ENCODE assay signal across 26 cellular contexts in genomic region chr9:112093875-112094227, GRCh38.
DNase-seq lines count a peak whose midpoint lies in the region; ATAC-seq, FAIRE-seq and TF ChIP-seq lines count a peak whose summit lies in the region.
"Had no signal": no experiment of that assay in that cellular context is flagged by ENCODE, and none has a peak within 500 bp of the region (broad histone marks: within the 10 kb centered on the region; RNA-seq: fewer than 3 reads in every experiment).

No MANE protein-coding gene starts in this region.

- peaks cover 9% of the 10 kb centered on the region for H3K36me3 Mint-ChIP-seq in T-helper 17 cell (ENCODE audit: low read depth)
- H3K36me3 Mint-ChIP-seq in dendritic cell treated with granulocyte-macrophage colony-stimulating factor and Interleukin-4, amounts not matched to agents 40 ng/mL and 50 ng/mL, for 4 days (ENCODE audit: low read depth) = peaks cover 71% of the 10 kb centered on the region

- no peaks in the 10 kb centered on the region for H3K9me3 ChIP-seq in T-helper 17 cell (ENCODE audit: control insufficient read depth, low read length, poor library complexity, severe bottlenecking)
- no peaks in the 10 kb centered on the region for H3K9me3 ChIP-seq in right cardiac atrium (ENCODE audit: control insufficient read depth, low read length)
- no peaks in the 10 kb centered on the region for H3K9me3 ChIP-seq in HepG2 (ENCODE audit: low read length)
- no peaks in the 10 kb centered on the region for H3K9me3 ChIP-seq in ovary
- H3K9me3 ChIP-seq: Caco-2, HAP-1, mucosa of descending colon, right atrium auricular region, SK-N-SH, tibial nerve had no signal

- TF ChIP-seq CTCF in HepG2 (CRISPR knock-in tag; IDR thresholded peaks at IDR 0.05) (no peak), ovary (IDR thresholded peaks at IDR 0.05) (no peak)

- no peak for ATAC-seq in stimulated activated naive CD8-positive, alpha-beta T cell treated with anti-CD3 and anti-CD28 coated beads, Interleukin-15, amount 100 ng/mL, for 72 hours
- ATAC-seq in stimulated activated naive CD8-positive, alpha-beta T cell treated with anti-CD3 and anti-CD28 coated beads, Interleukin-15, Interleukin-2, amounts not matched to agents 100 U/mL and 50 U/mL, for 24 hours = no peak
- no peak for ATAC-seq in T-helper 17 cell
- ATAC-seq in right cardiac atrium = no peak
- no peak for ATAC-seq in HepG2
- ATAC-seq in GM21360 (IDR thresholded peaks at IDR 0.05; ENCODE audit: unreplicated experiment) = no peak

- TF ChIP-seq EP300 in HepG2 (IDR thresholded peaks at IDR 0.05; ENCODE audit: low read depth in 2 of 2, low read length in 2 of 2) = no peak
- no peak for TF ChIP-seq EP300 in HepG2 (CRISPR knock-in tag; IDR thresholded peaks at IDR 0.05; ENCODE audit: borderline replicate concordance)
- no peak for TF ChIP-seq EP300 in ovary (IDR thresholded peaks at IDR 0.05)

- in situ Hi-C loops in HepG2 (cut with HindIII; ENCODE audit: extremely low pct_ligation_motif_present, low pct_unique_long_range_greater_than_20kb) = loop anchor here (25.0 kb wide), 1 partner anchor 618 kb away; the partner anchor contains the start of gene INIP

- H3K27ac Mint-ChIP-seq in stimulated activated naive CD8-positive, alpha-beta T cell treated with anti-CD3 and anti-CD28 coated beads, Interleukin-15, amount 100 ng/mL, for 72 hours = peak overlapping the region; percentile 58 to 94
- H3K27ac Mint-ChIP-seq in T-helper 17 cell = peak overlapping the region; percentile 79
- H3K27ac Mint-ChIP-seq in dendritic cell treated with granulocyte-macrophage colony-stimulating factor and Interleukin-4, amounts not matched to agents 40 ng/mL and 50 ng/mL, for 4 days = peak overlapping the region; percentile 42
- H3K27ac Mint-ChIP-seq: B cell had no signal

- no peak overlapping the region for H3K4me3 ChIP-seq in right cardiac atrium (ENCODE audit: low read length)
- no peak overlapping the region for H3K4me3 ChIP-seq in HepG2 (replicated peaks in 1 of 3; ENCODE audit: insufficient read depth in 1 of 3, low read depth in 2 of 3, low read length in 3 of 3)
- H3K4me3 ChIP-seq in ovary = no peak overlapping the region
- H3K4me3 ChIP-seq: HAP-1, hepatocyte, mucosa of descending colon, PC-9, right atrium auricular region, tibial nerve had no signal

- no peak for DNase-seq in stimulated activated naive CD8-positive, alpha-beta T cell treated with anti-CD3 and anti-CD28 coated beads, Interleukin-15, amount 100 ng/mL, for 72 hours
- no peak for DNase-seq in stimulated activated naive CD8-positive, alpha-beta T cell treated with anti-CD3 and anti-CD28 coated beads, Interleukin-15, Interleukin-2, amounts not matched to agents 100 U/mL and 50 U/mL, for 24 hours
- no peak for DNase-seq in T-helper 17 cell
- no peak for DNase-seq in right cardiac atrium
- DNase-seq in HepG2 (ENCODE audit: low spot score) = no peak
- no peak for DNase-seq in ovary
- DNase-seq: ACHN; activated CD4-positive, alpha-beta T cell treated with anti-CD3 and anti-CD28 coated beads for 48 hours; activated naive CD4-positive, alpha-beta T cell treated with anti-CD3 and anti-CD28 coated beads, Interleukin-2, amount 50 U/mL, for 16 hours; Caco-2; mucosa of descending colon; NCI-H1417; NCI-H2029; NCI-H524 treated with DMSO at 0.1 percent for 48 hours; PC-9; posterior cingulate gyrus; SK-N-SH; stimulated activated CD4-positive, alpha-beta T cell treated with anti-CD3 and anti-CD28 coated beads, Interleukin-2, amount 100 ng/mL, for 24 hours had no signal

- TF ChIP-seq POLR2A in HepG2 (IDR thresholded peaks at IDR 0.05; ENCODE audit: insufficient read depth in 1 of 2, low read depth in 2 of 2, low read length in 2 of 2) = no peak
- no peak for TF ChIP-seq POLR2A in ovary (IDR thresholded peaks at IDR 0.05)

- BruUV-seq in HepG2 (replicated peaks; lab: Mats Ljungman, UMichigan) = no TSS peak

- CTCF ChIA-PET in HepG2 (lab: Yijun Ruan, JAX; ENCODE audit: low intra/inter-chr PET ratio, low total read pairs) = no interaction called here

- intact Hi-C loops in dendritic cell treated with granulocyte-macrophage colony-stimulating factor and Interleukin-4, amounts not matched to agents 40 ng/mL and 50 ng/mL, for 4 days (cut with micrococcal nuclease) = loop anchor here (10.0 kb wide), 2 partner anchors 141 to 241 kb away; partner anchors contain the start of gene PTBP3
- intact Hi-C loops in right cardiac atrium (cut with DNase I) (loop anchor here in 3 of 4 donors (5.0 to 10.0 kb wide), 3 partner anchors 241 to 268 kb away; partner anchors contain the start of gene PTBP3 (in 1 of the 3)), HepG2 (cut with micrococcal nuclease; ENCODE audit: unreplicated experiment) (no loop called here), ovary (cut with DNase I) (loop anchor here in 2 of 4 donors (10.0 kb wide), 4 partner anchors 261 to 721 kb away; partner anchors contain the start of gene INIP (in 1 of the 2))

- H2AFZ ChIP-seq in HepG2 (ENCODE audit: low read length) = no peak overlapping the region
- H2AFZ ChIP-seq: hepatocyte, PC-9 had no signal

- no peak overlapping the region for H3K4me2 ChIP-seq in HepG2 (ENCODE audit: low read depth, low read length)
- H3K4me2 ChIP-seq: hepatocyte, KMS-11, PC-9, SK-N-SH had no signal

- TF ChIP-seq RAD21 in HepG2 (CRISPR knock-in tag; IDR thresholded peaks at IDR 0.05) = no peak

- H3K9me3 Mint-ChIP-seq in stimulated activated naive CD8-positive, alpha-beta T cell treated with anti-CD3 and anti-CD28 coated beads, Interleukin-15, amount 100 ng/mL, for 72 hours = no peaks in the 10 kb centered on the region
- no peaks in the 10 kb centered on the region for H3K9me3 Mint-ChIP-seq in dendritic cell treated with granulocyte-macrophage colony-stimulating factor and Interleukin-4, amounts not matched to agents 40 ng/mL and 50 ng/mL, for 4 days

- H3K9ac ChIP-seq in HepG2 (ENCODE audit: insufficient read depth, low read depth, low read length) = no peak overlapping the region
- H3K9ac ChIP-seq: KMS-11, SK-N-SH had no signal

- H3K4me1 Mint-ChIP-seq in stimulated activated naive CD8-positive, alpha-beta T cell treated with anti-CD3 and anti-CD28 coated beads, Interleukin-15, amount 100 ng/mL, for 72 hours = peaks cover 45% of the 10 kb centered on the region
- peaks cover 22% of the 10 kb centered on the region for H3K4me1 Mint-ChIP-seq in T-helper 17 cell
- H3K4me1 Mint-ChIP-seq in dendritic cell treated with granulocyte-macrophage colony-stimulating factor and Interleukin-4, amounts not matched to agents 40 ng/mL and 50 ng/mL, for 4 days (ENCODE audit: low read depth) = peaks cover 26% of the 10 kb centered on the region

- H3K4me1 ChIP-seq in right cardiac atrium (ENCODE audit: control insufficient read depth, insufficient read depth, low read length) (no peaks in the 10 kb centered on the region), HepG2 (ENCODE audit: insufficient read depth, low read length) (no peaks in the 10 kb centered on the region), ovary (ENCODE audit: insufficient read depth) (no peaks in the 10 kb centered on the region)
- H3K4me1 ChIP-seq: right atrium auricular region had no signal

- H3K4me3 Mint-ChIP-seq in stimulated activated naive CD8-positive, alpha-beta T cell treated with anti-CD3 and anti-CD28 coated beads, Interleukin-15, amount 100 ng/mL, for 72 hours = peak overlapping the region; percentile 9 to 56
- peak overlapping the region; percentile 62 for H3K4me3 Mint-ChIP-seq in T-helper 17 cell
- H3K4me3 Mint-ChIP-seq in dendritic cell treated with granulocyte-macrophage colony-stimulating factor and Interleukin-4, amounts not matched to agents 40 ng/mL and 50 ng/mL, for 4 days = no peak overlapping the region
- H3K4me3 Mint-ChIP-seq: B cell had no signal

- H4K20me1 ChIP-seq in HepG2 (ENCODE audit: insufficient read depth, low read length) = no peaks in the 10 kb centered on the region

- H3K27me3 ChIP-seq in right cardiac atrium (ENCODE audit: control insufficient read depth, insufficient read depth) = no peaks in the 10 kb centered on the region
- no peaks in the 10 kb centered on the region for H3K27me3 ChIP-seq in HepG2 (ENCODE audit: control insufficient read depth in 1 of 2, insufficient read depth in 2 of 2, low read length in 2 of 2)
- H3K27me3 ChIP-seq in ovary = no peaks in the 10 kb centered on the region
- H3K27me3 ChIP-seq: hepatocyte, right atrium auricular region, tibial nerve had no signal

- H3K79me2 ChIP-seq in HepG2 (ENCODE audit: insufficient read depth, low read length) = no peaks in the 10 kb centered on the region
- H3K79me2 ChIP-seq: hepatocyte had no signal

- 63% methylated on average over 3 of the region's 3 CpGs for WGBS in right cardiac atrium
- WGBS in HepG2 (ENCODE audit: low lambda C conversion rate) = 96% methylated on average over 3 of the region's 3 CpGs
- 58 to 80% (median 75%) methylated on average over 3 of the region's 3 CpGs for WGBS in ovary, 3 donors

- H3K36me3 ChIP-seq in HepG2 (replicated peaks in 1 of 2; ENCODE audit: control insufficient read depth in 1 of 2, insufficient read depth in 2 of 2, low read length in 2 of 2) = peaks cover 12 to 35% of the 10 kb centered on the region in 2 experiments; a peak in 4 of 5 replicates
- H3K36me3 ChIP-seq in ovary = no peaks in the 10 kb centered on the region
- H3K36me3 ChIP-seq: HAP-1, right atrium auricular region, tibial nerve had no signal

- no peak for FAIRE-seq in HepG2 (lab: Jason Lieb, UNC)

- no peak overlapping the region for H3K27ac ChIP-seq in right cardiac atrium (ENCODE audit: low read length)
- no peak overlapping the region for H3K27ac ChIP-seq in HepG2 (ENCODE audit: extremely low read length, insufficient read depth, low read length)
- H3K27ac ChIP-seq in ovary = no peak overlapping the region
- H3K27ac ChIP-seq: hepatocyte, KMS-11, PC-9, right atrium auricular region, tibial nerve had no signal

- POLR2A ChIA-PET in HepG2 (lab: Yijun Ruan, JAX) = no interaction called here

- H3K27me3 Mint-ChIP-seq in stimulated activated naive CD8-positive, alpha-beta T cell treated with anti-CD3 and anti-CD28 coated beads, Interleukin-15, amount 100 ng/mL, for 72 hours = no peaks in the 10 kb centered on the region
- H3K27me3 Mint-ChIP-seq in T-helper 17 cell = no peaks in the 10 kb centered on the region
- H3K27me3 Mint-ChIP-seq in dendritic cell treated with granulocyte-macrophage colony-stimulating factor and Interleukin-4, amounts not matched to agents 40 ng/mL and 50 ng/mL, for 4 days = no peaks in the 10 kb centered on the region
- H3K27me3 Mint-ChIP-seq: B cell had no signal

TF ChIP-seq in HepG2, 621 proteins besides CTCF, POLR2A, EP300 and RAD21 (continues in another document):
- TF ChIP-seq FOXO1 (CRISPR knock-in tag; IDR thresholded peaks at IDR 0.05) = no peak
- TF ChIP-seq GATAD1 (CRISPR knock-in tag; IDR thresholded peaks at IDR 0.05) = no peak
